ENCODE assay signal across 9 cellular contexts in the genomic region with DNA sequence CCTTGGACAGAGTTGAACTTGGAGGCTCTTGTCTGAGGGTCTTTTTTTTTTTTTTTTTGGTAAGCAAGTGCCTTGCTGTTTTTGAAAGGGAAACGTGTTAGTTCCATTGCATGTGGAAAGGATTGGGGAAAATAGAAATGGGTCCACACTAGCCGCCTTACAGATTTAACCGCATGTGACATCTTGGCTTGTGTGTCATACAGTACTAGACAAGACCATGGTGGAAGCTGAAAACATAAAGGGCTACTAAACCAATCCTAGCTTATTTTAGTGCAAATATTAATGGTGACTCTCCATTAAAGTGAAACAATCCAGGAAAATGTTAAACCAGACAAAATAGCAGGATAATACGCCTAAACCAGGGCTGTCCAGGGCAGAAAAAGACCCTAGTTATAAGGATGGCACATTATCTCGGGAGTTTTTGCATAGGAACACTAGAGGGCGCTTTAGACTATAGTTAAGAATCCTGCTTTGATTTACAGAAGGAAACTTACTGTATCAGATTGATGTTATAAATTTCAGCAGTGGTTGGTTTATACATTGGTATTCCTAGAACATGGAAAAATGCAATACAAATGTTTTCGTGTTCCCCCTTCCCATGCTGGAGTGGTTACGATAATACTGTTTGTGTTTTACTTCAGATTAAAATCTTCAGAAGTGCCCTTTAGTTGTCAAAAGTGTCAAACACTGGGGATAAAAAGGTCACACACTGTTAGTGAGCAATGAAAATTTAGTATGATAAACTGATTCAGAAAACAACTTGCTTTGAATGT. TPM values are rescaled to one million over a fixed set of nuclear protein-coding genes. Genes with fewer than 3 reads are reported as not detected.
DNase-seq lines count a peak whose midpoint lies in the region; ATAC-seq and TF ChIP-seq lines count a peak whose summit lies in the region.
"Had no signal": no experiment of that assay in that cellular context is flagged by ENCODE, and none has a peak within 500 bp of the region (broad histone marks: within the 10 kb centered on the region; RNA-seq: fewer than 3 reads in every experiment).

No MANE protein-coding gene starts in this region.

- H3K36me3 Mint-ChIP-seq in endodermal cell (ENCODE audit: low read depth), result no peaks in the 10 kb centered on the region

- H3K27ac ChIP-seq in endodermal cell (ENCODE audit: low read depth, low read length) (no peak overlapping the region), mesendoderm (ENCODE audit: low read depth, low read length) (no peak overlapping the region)
- H3K27ac ChIP-seq: SJCRH30 had no signal

- H3K4me3 ChIP-seq in endodermal cell (ENCODE audit: low read length) (no peak overlapping the region), mesendoderm (ENCODE audit: low read length) (no peak overlapping the region)
- H3K4me3 ChIP-seq: SJCRH30 had no signal

- no peak overlapping the region for H3K56ac ChIP-seq in mesendoderm (ENCODE audit: low read length)

- no peaks in the 10 kb centered on the region for H3K4me1 Mint-ChIP-seq in endodermal cell

- no peak overlapping the region for H3K18ac ChIP-seq in mesendoderm (ENCODE audit: low read length)

- peak; percentile 86 for TF ChIP-seq CTCF in endodermal cell (conservative IDR thresholded peaks at IDR 0.05)

- H3K79me2 ChIP-seq in mesendoderm (ENCODE audit: control insufficient read depth, insufficient read depth, low read length), result no peaks in the 10 kb centered on the region

- H3K4me2 ChIP-seq in mesendoderm (ENCODE audit: low read length), result no peak overlapping the region

- no peak overlapping the region for H3K27ac Mint-ChIP-seq in endodermal cell

- DNase-seq in DMS 273 (lab: John Stamatoyannopoulos, UW; ENCODE audit: unreplicated experiment) (peak; percentile 84), M059J (ENCODE audit: low read depth) (peak; percentile 74), RPMI7951 (ENCODE audit: low read depth) (peak; percentile 42), endodermal cell (no peak), mesendoderm (peak; percentile 47), GOT3 (lab: John Stamatoyannopoulos, UW) (no peak)
- no peak for DNase-seq in stimulated activated CD4-positive, alpha-beta T cell treated with anti-CD3 and anti-CD28 coated beads, Interleukin-4, amount 100 ng/mL, for 1 hour

- no peak overlapping the region for H2BK15ac ChIP-seq in mesendoderm (replicated peaks; ENCODE audit: low read depth)

- no peaks in the 10 kb centered on the region for H3K4me1 ChIP-seq in endodermal cell (ENCODE audit: control insufficient read depth, insufficient read depth, low read length)
- H3K4me1 ChIP-seq in mesendoderm (ENCODE audit: control insufficient read depth, low read depth, low read length), result no peaks in the 10 kb centered on the region
- H3K4me1 ChIP-seq: SJCRH30 had no signal

- H3K36me3 ChIP-seq in endodermal cell (ENCODE audit: control insufficient read depth, insufficient read depth, low read length) (no peaks in the 10 kb centered on the region), mesendoderm (ENCODE audit: control insufficient read depth, insufficient read depth, low read length) (no peaks in the 10 kb centered on the region)
- H3K36me3 ChIP-seq: SJCRH30 had no signal

- no peak overlapping the region for H3K23ac ChIP-seq in mesendoderm (ENCODE audit: low read length)

- no peak overlapping the region for H4K5ac ChIP-seq in mesendoderm (ENCODE audit: low read length)

- no peak overlapping the region for H2BK5ac ChIP-seq in mesendoderm (ENCODE audit: low read length)

- no peak overlapping the region for H3K4ac ChIP-seq in mesendoderm (ENCODE audit: low read depth, low read length)

- no peak overlapping the region for H2BK120ac ChIP-seq in mesendoderm (ENCODE audit: low read depth, low read length)

- H3K9ac ChIP-seq in endodermal cell (ENCODE audit: extremely low read depth, low read length, poor library complexity, severe bottlenecking) (no peak overlapping the region), mesendoderm (ENCODE audit: low read length) (no peak overlapping the region)

- no peaks in the 10 kb centered on the region for H3K27me3 ChIP-seq in endodermal cell (ENCODE audit: control insufficient read depth, insufficient read depth, low read length, poor library complexity, severe bottlenecking)
- H3K27me3 ChIP-seq in mesendoderm (ENCODE audit: insufficient read depth, low read length, poor library complexity), result no peaks in the 10 kb centered on the region
- H3K27me3 ChIP-seq: SJCRH30 had no signal

- no peak overlapping the region for H4K8ac ChIP-seq in mesendoderm (ENCODE audit: low read depth, low read length)

- H3K27me3 Mint-ChIP-seq in endodermal cell (ENCODE audit: insufficient read depth), result no peaks in the 10 kb centered on the region

- H3K79me1 ChIP-seq in mesendoderm (ENCODE audit: low read length), result no peaks in the 10 kb centered on the region

- H2AK5ac ChIP-seq in mesendoderm (ENCODE audit: low read length), result no peak overlapping the region

- 42 to 46% methylated on average over 6 to 8 of the region's 8 CpGs for WGBS in endodermal cell (ENCODE audit: insufficient coverage in 1 of 2, insufficient read length in 1 of 2), 2 experiments
- WGBS in mesendoderm (ENCODE audit: extremely low coverage, insufficient coverage, low lambda C conversion rate), result no CpG with 5 or more reads among the region's 8 CpGs

- no peak overlapping the region for H3K4me3 Mint-ChIP-seq in endodermal cell

- H3K9me3 Mint-ChIP-seq in endodermal cell, result no peaks in the 10 kb centered on the region

- no peaks in the 10 kb centered on the region for H3K9me3 ChIP-seq in endodermal cell (ENCODE audit: control insufficient read depth, low read length)
- H3K9me3 ChIP-seq: SJCRH30 had no signal

- ATAC-seq in GM21381 (IDR thresholded peaks at IDR 0.05; ENCODE audit: unreplicated experiment), result peak; percentile 59

RNA-seq across cellular contexts. Expression of a gene that starts 59.8 kb away (rescaled TPM):
- total RNA-seq in M059J (2014; rRNA removed; shearing (Covaris generic)), result 326 and 338 TPM in 2 replicates
- 190 and 227 TPM in 2 replicates for total RNA-seq in RPMI7951 (2014; rRNA removed; shearing (Covaris generic))
- total RNA-seq in endodermal cell, result 100 to 1,000 TPM; 139 to 171 TPM
- polyA plus RNA-seq in endodermal cell (2013, experiment 1 of 2), result 179 TPM
- 187 TPM for polyA plus RNA-seq in endodermal cell (2013, experiment 2 of 2)
- polyA plus RNA-seq in mesendoderm (2013, experiment 1 of 2), result 262 TPM
- 269 TPM for polyA plus RNA-seq in mesendoderm (2013, experiment 2 of 2)

Comparison
In these comparisons a context has a peak if more than half of its experiments do, and no peak if none do; other contexts are left out.
1. DNase-seq: peak in DMS 273 (single experiment), M059J (single experiment), RPMI7951 (single experiment) and mesendoderm (single experiment); none in endodermal cell (single experiment), stimulated activated CD4-positive, alpha-beta T cell treated with anti-CD3 and anti-CD28 coated beads, Interleukin-4, amount 100 ng/mL, for 1 hour (single experiment) and GOT3 (single experiment).